26 cellular contexts compared by ENCODE assay signal in the genomic region with DNA sequence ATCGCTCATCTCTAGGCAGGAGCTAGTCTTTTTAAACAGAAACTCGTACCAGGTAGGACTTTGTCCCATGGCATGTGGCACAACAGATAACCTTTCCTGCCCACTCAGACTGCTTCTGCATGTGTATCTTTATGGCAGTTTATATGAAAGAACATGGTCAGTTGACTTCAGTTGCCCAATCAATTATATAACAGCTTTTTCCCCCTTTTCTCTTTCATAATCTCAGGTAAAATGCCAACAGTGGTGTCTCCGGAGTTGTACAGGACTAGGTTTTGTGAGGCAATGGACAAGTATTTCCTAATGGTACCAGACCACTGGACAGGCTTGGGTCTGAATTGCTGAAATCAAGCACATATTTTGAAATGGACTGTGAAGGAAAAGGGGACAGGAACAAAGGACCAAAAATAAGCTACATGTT. TPM values are rescaled to one million over a fixed set of nuclear protein-coding genes. Genes with fewer than 3 reads are reported as not detected.
DNase-seq lines count a peak whose midpoint lies in the region; ATAC-seq, FAIRE-seq and TF ChIP-seq lines count a peak whose summit lies in the region.
"Had no signal": no experiment of that assay in that cellular context is flagged by ENCODE, and none has a peak within 500 bp of the region (broad histone marks: within the 10 kb centered on the region; RNA-seq: fewer than 3 reads in every experiment).

No MANE protein-coding gene starts in this region.

- peaks cover 3 to 55% of the 10 kb centered on the region in 2 donors for H3K36me3 ChIP-seq in gastroesophageal sphincter
- peaks cover 6 to 7% of the 10 kb centered on the region in 2 donors for H3K36me3 ChIP-seq in small intestine (ENCODE audit: control insufficient read depth in 2 of 2, insufficient read depth in 2 of 2, low read length in 2 of 2)

- no peaks in the 10 kb centered on the region for H3K4me1 Mint-ChIP-seq in memory B cell

- H3K4me1 ChIP-seq in gastroesophageal sphincter: peaks cover 0 to 27% (median 5%) of the 10 kb centered on the region in 3 donors
- H3K4me1 ChIP-seq in small intestine (ENCODE audit: control insufficient read depth in 2 of 2, insufficient read depth in 1 of 2, low read depth in 1 of 2, low read length in 1 of 2): peaks cover 0 to 2% of the 10 kb centered on the region in 2 donors
- H3K4me1 ChIP-seq: BLaER1, Caco-2, SJCRH30 had no signal

- no peak for FAIRE-seq in small intestine (lab: Jason Lieb, UNC)
- FAIRE-seq: GM12892, RCC 7860 had no signal

- H3K36me3 Mint-ChIP-seq in memory B cell: peaks cover 32% of the 10 kb centered on the region

- 90 to 95% methylated on average over 3 of the region's 3 CpGs for WGBS in gastroesophageal sphincter (ENCODE audit: low coverage in 1 of 2), 2 donors
- 44 to 74% (median 66%) methylated on average over 3 of the region's 3 CpGs for WGBS in small intestine, 3 donors

- peak overlapping the region; percentile 58 for H3K27ac Mint-ChIP-seq in memory B cell
- H3K27ac Mint-ChIP-seq: CD4-positive, alpha-beta T cell had no signal

- no peak for TF ChIP-seq POLR2A in gastroesophageal sphincter (IDR thresholded peaks at IDR 0.05)

- H3K9me3 ChIP-seq in gastroesophageal sphincter (no peaks in the 10 kb centered on the region), small intestine (ENCODE audit: control insufficient read depth, low read depth) (no peaks in the 10 kb centered on the region)
- H3K9me3 ChIP-seq: Caco-2, SJCRH30 had no signal

- peak; percentile 56 to 65 for DNase-seq in HL-60 (ENCODE audit: low read depth in 1 of 2, low spot score in 1 of 2)
- no peak for DNase-seq in memory B cell (ENCODE audit: low spot score in 2 of 2)
- peak; percentile 82 for DNase-seq in small intestine
- DNase-seq in NCI-H1048 (lab: John Stamatoyannopoulos, UW): no peak
- DNase-seq in HT-29 (ENCODE audit: low spot score): no peak
- DNase-seq: Caco-2; CD4-positive, alpha-beta T cell; DMS 273 treated with DMSO at 0.1 percent for 48 hours; DND-41; GOT3; HCEC 1CT; Kasumi-1; NCI-H1417; NCI-H1694 treated with DMSO at 0.1 percent for 48 hours; NCI-H2081 treated with DMSO at 0.1 percent for 48 hours; NCI-H2171 treated with DMSO at 0.1 percent for 48 hours; NCI-H526; OCI-M1; SJCRH30 had no signal

- peak; percentile 34 for ATAC-seq in gastroesophageal sphincter
- no peak for ATAC-seq in memory B cell (ENCODE audit: low read depth)
- no peak for ATAC-seq in GM21529 (IDR thresholded peaks at IDR 0.05; ENCODE audit: unreplicated experiment)

- no peak for TF ChIP-seq EP300 in gastroesophageal sphincter (IDR thresholded peaks at IDR 0.05)

- no peaks in the 10 kb centered on the region for H3K9me3 Mint-ChIP-seq in memory B cell
- H3K9me3 Mint-ChIP-seq: CD4-positive, alpha-beta T cell had no signal

- no peak overlapping the region for H3K4me3 ChIP-seq in HL-60 (replicated peaks; ENCODE audit: insufficient read depth, low read length)
- H3K4me3 ChIP-seq in gastroesophageal sphincter: no peak overlapping the region
- no peak overlapping the region for H3K4me3 ChIP-seq in small intestine (ENCODE audit: low read depth in 1 of 2, low read length in 2 of 2)
- H3K4me3 ChIP-seq: BLaER1, SJCRH30 had no signal

- H3K27me3 ChIP-seq in HL-60 (ENCODE audit: insufficient read depth, poor library complexity, severe bottlenecking): no peaks in the 10 kb centered on the region
- H3K27me3 ChIP-seq in gastroesophageal sphincter: no peaks in the 10 kb centered on the region
- no peaks in the 10 kb centered on the region for H3K27me3 ChIP-seq in small intestine (ENCODE audit: control insufficient read depth in 2 of 2, insufficient read depth in 2 of 2, low read length in 2 of 2)
- H3K27me3 ChIP-seq: BLaER1, SJCRH30 had no signal

- no peak overlapping the region for H3K4me3 Mint-ChIP-seq in memory B cell
- H3K4me3 Mint-ChIP-seq: CD4-positive, alpha-beta T cell had no signal

- no peak for TF ChIP-seq CTCF in HL-60 (IDR thresholded peaks at IDR 0.05; ENCODE audit: insufficient read depth, low read length)
- TF ChIP-seq CTCF in gastroesophageal sphincter (IDR thresholded peaks at IDR 0.05): no peak

- H3K27me3 Mint-ChIP-seq in memory B cell: no peaks in the 10 kb centered on the region
- H3K27me3 Mint-ChIP-seq: CD4-positive, alpha-beta T cell had no signal

- H3K27ac ChIP-seq in HL-60 (replicated peaks): peak overlapping the region; percentile 66
- H3K27ac ChIP-seq in gastroesophageal sphincter: no peak overlapping the region
- H3K27ac ChIP-seq in small intestine (ENCODE audit: low read depth in 1 of 2, low read length in 1 of 2): peak overlapping the region in 1 of 2 donors; percentile 60
- H3K27ac ChIP-seq: BLaER1, SJCRH30 had no signal

RNA-seq across cellular contexts. Expression of a gene that starts 51.6 kb away (rescaled TPM):
- total RNA-seq in gastroesophageal sphincter: under 1 TPM in 1 of 4 donors, not detected in 3; 0.62 TPM
- polyA plus RNA-seq in small intestine: under 1 TPM in 1 of 3 donors, not detected in 2; 0.04 TPM
- total RNA-seq in HT-29 (2014; rRNA removed; shearing (Covaris generic)): not detected in 2 replicates
- total RNA-seq: A673; CD4-positive, alpha-beta T cell; MCF 10A had no signal

Comparison
In these comparisons a context has a peak if more than half of its experiments do, and no peak if none do; other contexts are left out.
1. DNase-seq: peak in HL-60 (2 of 2) and small intestine (single experiment); none in memory B cell (0 of 2), NCI-H1048 (single experiment) and HT-29 (single experiment).